In genomic region chr21:39108291-39109162, GRCh38 we compare ENCODE assay signal across 23 cellular contexts.
"Had no signal": no experiment of that assay in that cellular context is flagged by ENCODE, and none has a peak within 500 bp of the region (broad histone marks: within the 10 kb centered on the region; RNA-seq: fewer than 3 reads in every experiment).

No MANE protein-coding gene starts in this region.

- H3K4me1 Mint-ChIP-seq: activated naive CD8-positive, alpha-beta T cell treated with anti-CD3 and anti-CD28 coated beads, Interleukin-2, amount 10 ng/mL, durations not matched to agents 7 days and 5 days; activated T-helper 17 cell treated with anti-CD3 and anti-CD28 coated beads, Interleukin-2, amount 50 U/mL, for 72 hours had no signal

- H3K4me3 ChIP-seq: adrenal gland, breast epithelium had no signal

- H3K9me3 ChIP-seq: adrenal gland, breast epithelium had no signal

- H3K27me3 ChIP-seq: adrenal gland, breast epithelium had no signal

- H3K27ac ChIP-seq: adrenal gland, breast epithelium had no signal

- H3K27ac Mint-ChIP-seq: activated CD8-positive, alpha-beta T cell treated with anti-CD3 and anti-CD28 coated beads for 36 hours; activated naive CD8-positive, alpha-beta T cell treated with anti-CD3 and anti-CD28 coated beads, Interleukin-2, amount 10 ng/mL, durations not matched to agents 7 days and 5 days; activated T-helper 17 cell treated with anti-CD3 and anti-CD28 coated beads, Interleukin-2, amount 50 U/mL, for 72 hours; T-helper 1 cell treated with Interleukin-12 subunit alpha and Interleukin-12 subunit beta and Interleukin-4 antibody, amounts not matched to agents 30 μg/mL and 1 μg/mL, for 36 hours had no signal

- DNase-seq: activated CD4-positive, alpha-beta T cell treated with anti-CD3 and anti-CD28 coated beads for 4 hours; activated CD8-positive, alpha-beta T cell treated with anti-CD3 and anti-CD28 coated beads for 36 hours; activated naive CD4-positive, alpha-beta T cell treated with anti-CD3 and anti-CD28 coated beads, Interleukin-2, amount 50 U/mL, for 16 hours; activated naive CD8-positive, alpha-beta T cell treated with anti-CD3 and anti-CD28 coated beads, Interleukin-2, amount 10 ng/mL, durations not matched to agents 7 days and 5 days; activated T-cell treated with anti-CD3 and anti-CD28 coated beads for 4 hours; activated T-cell treated with anti-CD3 and anti-CD28 coated beads, Interleukin-2, amount 50 U/mL, for 48 hours; adrenal gland; caudate nucleus; Karpas-422; MM.1S; NCI-H1105; NCI-H1436; NCI-H187; NCI-H2081; NCI-H510A treated with DMSO at 0.1 percent for 48 hours; NCI-H69; NK-92 treated with Interleukin-12 subunit alpha and Interleukin-12 subunit beta, amount 100 ng/mL, for 24 hours; PC-3; SHP77 treated with DMSO at 0.1 percent for 48 hours had no signal

- H3K27me3 Mint-ChIP-seq: activated CD8-positive, alpha-beta T cell treated with anti-CD3 and anti-CD28 coated beads for 36 hours had no signal

- H3K36me3 Mint-ChIP-seq: activated naive CD8-positive, alpha-beta T cell treated with anti-CD3 and anti-CD28 coated beads, Interleukin-2, amount 10 ng/mL, durations not matched to agents 7 days and 5 days had no signal

- H3K36me3 ChIP-seq: adrenal gland, breast epithelium had no signal

- H3K4me3 Mint-ChIP-seq: activated CD8-positive, alpha-beta T cell treated with anti-CD3 and anti-CD28 coated beads for 36 hours; activated naive CD8-positive, alpha-beta T cell treated with anti-CD3 and anti-CD28 coated beads, Interleukin-2, amount 10 ng/mL, durations not matched to agents 7 days and 5 days; activated T-helper 17 cell treated with anti-CD3 and anti-CD28 coated beads, Interleukin-2, amount 50 U/mL, for 72 hours; T-helper 1 cell treated with Interleukin-12 subunit alpha and Interleukin-12 subunit beta and Interleukin-4 antibody, amounts not matched to agents 30 μg/mL and 1 μg/mL, for 36 hours had no signal

- H3K9me3 Mint-ChIP-seq: activated CD8-positive, alpha-beta T cell treated with anti-CD3 and anti-CD28 coated beads for 36 hours; activated naive CD8-positive, alpha-beta T cell treated with anti-CD3 and anti-CD28 coated beads, Interleukin-2, amount 10 ng/mL, durations not matched to agents 7 days and 5 days; activated T-helper 17 cell treated with anti-CD3 and anti-CD28 coated beads, Interleukin-2, amount 50 U/mL, for 72 hours; T-helper 1 cell treated with Interleukin-12 subunit alpha and Interleukin-12 subunit beta and Interleukin-4 antibody, amounts not matched to agents 30 μg/mL and 1 μg/mL, for 36 hours had no signal

- ATAC-seq: activated CD4-positive, CD25-positive, alpha-beta regulatory T cell treated with anti-CD3 and anti-CD28 coated beads, Interleukin-2, amount 50 U/mL, for 24 hours; activated CD8-positive, alpha-beta T cell treated with anti-CD3 and anti-CD28 coated beads for 36 hours; activated T-helper 17 cell treated with anti-CD3 and anti-CD28 coated beads, Interleukin-2, amount 50 U/mL, for 72 hours; PC-3 had no signal
